ENCODE assay signal across 8 cellular contexts in the genomic region with DNA sequence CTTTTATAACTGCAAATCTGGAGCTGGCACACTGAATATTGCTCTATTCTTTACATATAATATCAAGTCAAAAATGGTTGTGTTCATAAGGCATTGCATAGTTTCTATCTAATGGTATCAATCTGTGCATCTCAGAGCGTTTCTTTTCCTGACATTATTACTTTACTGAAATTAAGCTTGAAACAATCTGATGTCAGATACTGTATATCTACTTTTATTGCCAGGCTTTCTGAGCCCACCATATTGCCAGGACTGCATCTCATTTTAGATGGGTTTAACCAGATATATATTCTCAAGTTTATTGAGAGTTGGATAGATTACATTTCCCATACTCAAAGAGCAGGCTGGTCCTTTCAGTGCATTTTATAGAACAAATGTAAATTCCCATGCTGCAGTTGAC.
"Had no signal": no experiment of that assay in that cellular context is flagged by ENCODE, and none has a peak within 500 bp of the region (broad histone marks: within the 10 kb centered on the region; RNA-seq: fewer than 3 reads in every experiment).

No MANE protein-coding gene starts in this region.

- H3K9me3 Mint-ChIP-seq: GM23338, H9 had no signal

- H3K4me2 ChIP-seq: GM23338 had no signal

- ATAC-seq: GM23338, K562 had no signal

- H3K4me3 Mint-ChIP-seq: GM23338, H9 had no signal

- H3K4me1 Mint-ChIP-seq: GM23338, H9 had no signal

- H2AFZ ChIP-seq: GM23338 had no signal

- H3K27ac Mint-ChIP-seq: GM23338, H9 had no signal

- DNase-seq: H9, HCEC 1CT, IMR-90 had no signal

- FAIRE-seq: H1, H54, HTR-8/SVneo, K562 had no signal

- H3K4me3 ChIP-seq: GM23338, K562 had no signal
